ENCODE assay signal across 28 cellular contexts in the genomic region with DNA sequence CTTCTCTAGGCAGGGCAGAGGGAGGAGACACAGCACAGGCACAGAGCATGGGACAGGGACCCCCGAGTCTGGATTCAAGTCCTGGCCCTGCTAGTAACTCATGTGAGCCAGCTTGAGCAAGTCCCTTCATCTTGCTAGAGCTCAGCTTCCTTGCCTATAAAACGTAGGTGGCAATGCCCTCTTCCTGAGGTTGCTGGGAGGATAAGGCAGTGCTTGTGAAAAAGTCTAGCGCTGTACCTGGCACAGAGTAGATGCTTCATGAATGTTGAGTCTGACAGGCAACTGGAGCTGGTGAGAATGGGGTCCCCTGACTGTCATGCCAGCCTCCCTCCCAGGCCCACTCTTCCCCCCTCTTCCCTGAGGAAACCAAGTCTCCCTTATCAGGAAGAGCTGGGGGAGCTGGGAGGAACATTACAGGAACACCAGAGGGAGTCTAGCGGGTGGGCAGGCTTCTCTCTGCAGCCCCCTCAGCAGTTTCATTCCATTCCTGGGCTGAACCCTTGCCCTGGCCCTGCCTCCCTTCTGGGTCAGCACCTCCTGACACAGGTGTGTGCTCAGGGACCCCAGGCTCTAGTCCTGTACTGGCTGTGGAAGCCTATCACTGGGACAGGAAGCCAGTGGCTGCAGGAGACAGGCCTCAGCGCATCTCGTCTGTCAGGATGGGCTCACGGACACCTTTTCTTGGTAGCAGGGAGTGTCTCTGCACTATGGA. TPM values are rescaled to one million over a fixed set of nuclear protein-coding genes. Genes with fewer than 3 reads are reported as not detected.
DNase-seq lines count a peak whose midpoint lies in the region; ATAC-seq, FAIRE-seq and TF ChIP-seq lines count a peak whose summit lies in the region.
"Had no signal": no experiment of that assay in that cellular context is flagged by ENCODE, and none has a peak within 500 bp of the region (broad histone marks: within the 10 kb centered on the region; RNA-seq: fewer than 3 reads in every experiment).

No MANE protein-coding gene starts in this region.

- H4K91ac ChIP-seq in neuronal stem cell (ENCODE audit: low read depth, low read length, poor library complexity), result no peak overlapping the region

- CTCF ChIA-PET in GM12878 (lab: Yijun Ruan, JAX), result interaction anchor here (0.8 to 4.8 kb wide), 2 partner anchors 17 to 28 kb away, joined by 3 to 23 read pairs; no protein-coding TSS in a partner anchor

- peak overlapping the region; percentile 53; the same call in 1 of the 2 replicates for H3K27ac ChIP-seq in BLaER1
- H3K27ac ChIP-seq in GM12878 (ENCODE audit: control insufficient read depth, insufficient read depth), result no peak overlapping the region
- H3K27ac ChIP-seq in neuronal stem cell (replicated peaks; ENCODE audit: low read length), result no peak overlapping the region
- H3K27ac ChIP-seq: gastrocnemius medialis, right lobe of liver had no signal

- SMC1A ChIA-PET in GM12878 (lab: Charles Lee; ENCODE audit: uncharacterized antibody, unreplicated experiment), result interaction anchor here (0.5 to 1.4 kb wide), 3 partner anchors 18 to 1698 kb away, joined by 3 to 9 read pairs (median 3); no protein-coding TSS in a partner anchor

- H3K27me3 ChIP-seq in BLaER1, result no peaks in the 10 kb centered on the region
- H3K27me3 ChIP-seq in GM12878 (replicated peaks in 1 of 2; ENCODE audit: control insufficient read depth in 2 of 2, insufficient read depth in 2 of 2, low read length in 1 of 2), result no peaks in the 10 kb centered on the region
- H3K27me3 ChIP-seq in neuronal stem cell (ENCODE audit: control insufficient read depth in 3 of 3, insufficient read depth in 3 of 3, low read depth in 1 of 3, low read length in 3 of 3), result no peaks in the 10 kb centered on the region
- H3K27me3 ChIP-seq: dorsolateral prefrontal cortex, gastrocnemius medialis, Peyer's patch, right lobe of liver had no signal

- H2BK15ac ChIP-seq in neuronal stem cell (ENCODE audit: low read length), result no peak overlapping the region

- H2BK5ac ChIP-seq in neuronal stem cell (ENCODE audit: low read length), result no peak overlapping the region

- no peak overlapping the region for H3K18ac ChIP-seq in neuronal stem cell (ENCODE audit: low read length)

- peaks cover 7% of the 10 kb centered on the region for H3K36me3 Mint-ChIP-seq in neural crest cell (ENCODE audit: low read depth)
- H3K36me3 Mint-ChIP-seq in activated naive CD8-positive, alpha-beta T cell treated with anti-CD3 and anti-CD28 coated beads, Interleukin-2, amount 50 U/mL, for 24 hours (ENCODE audit: low read depth), result peaks cover 13% of the 10 kb centered on the region

- no peak for ATAC-seq in GM12878
- no peak for ATAC-seq in activated naive CD8-positive, alpha-beta T cell treated with anti-CD3 and anti-CD28 coated beads, Interleukin-2, amount 50 U/mL, for 24 hours
- ATAC-seq: stimulated activated memory B cell treated with anti-CD40 and anti-IgM and Interleukin-4, amounts not matched to agents 10 μg/mL and 1 μg/mL and 100 μg/mL, for 72 hours had no signal

- intact Hi-C loops in GM12878 (cut with micrococcal nuclease; ENCODE audit: unreplicated experiment), result no loop called here

- TF ChIP-seq POLR2A in GM12878 (IDR thresholded peaks at IDR 0.05; ENCODE audit: low read depth, low read length), result peak; percentile 63

- peak overlapping the region; percentile 27 for H3K27ac Mint-ChIP-seq in neural crest cell (ENCODE audit: unreplicated experiment)
- no peak overlapping the region for H3K27ac Mint-ChIP-seq in activated naive CD8-positive, alpha-beta T cell treated with anti-CD3 and anti-CD28 coated beads, Interleukin-2, amount 50 U/mL, for 24 hours
- H3K27ac Mint-ChIP-seq: activated CD4-positive, alpha-beta memory T cell treated with anti-CD3 and anti-CD28 coated beads for 36 hours; stimulated activated memory B cell treated with anti-CD40 and anti-IgM and Interleukin-4, amounts not matched to agents 10 μg/mL and 1 μg/mL and 100 μg/mL, for 72 hours had no signal

- H4K20me1 ChIP-seq in BLaER1 (peaks cover 56% of the 10 kb centered on the region), GM12878 (ENCODE audit: control insufficient read depth, insufficient read depth) (no peaks in the 10 kb centered on the region)

- no peaks in the 10 kb centered on the region for H3K79me1 ChIP-seq in neuronal stem cell (ENCODE audit: low read depth, low read length)

- H3K79me2 ChIP-seq in GM12878 (ENCODE audit: control insufficient read depth, insufficient read depth, low read length), result no peaks in the 10 kb centered on the region

- H3K4ac ChIP-seq in neuronal stem cell (ENCODE audit: low read length), result no peak overlapping the region

- H2BK120ac ChIP-seq in neuronal stem cell (ENCODE audit: low read depth, low read length), result no peak overlapping the region

- BruUV-seq in GM12878 (replicated peaks; lab: Mats Ljungman, UMichigan), result no TSS peak

- no peak for FAIRE-seq in GM12878 (lab: Jason Lieb, UNC)

- no peak overlapping the region for H2BK12ac ChIP-seq in neuronal stem cell (ENCODE audit: low read length)

- peak overlapping the region; percentile 72 for H3K4me2 ChIP-seq in BLaER1
- no peak overlapping the region for H3K4me2 ChIP-seq in GM12878 (ENCODE audit: control insufficient read depth, insufficient read depth)
- H3K4me2 ChIP-seq in neuronal stem cell (ENCODE audit: insufficient read depth, low read length, poor library complexity, severe bottlenecking), result no peak overlapping the region

- no peak overlapping the region for H3K14ac ChIP-seq in neuronal stem cell (ENCODE audit: low read length)

- 85% methylated on average over 7 of the region's 7 CpGs for WGBS in GM12878 (ENCODE audit: insufficient coverage, insufficient replicate concordance, low lambda C conversion rate, missing lambda C conversion rate)
- no CpG with 5 or more reads among the region's 7 CpGs for WGBS in neuronal stem cell (ENCODE audit: extremely low coverage in 2 of 2, insufficient read length in 2 of 2, insufficient replicate concordance in 1 of 2), 2 donors

- no peak overlapping the region for H4K8ac ChIP-seq in neuronal stem cell (ENCODE audit: low read depth, low read length)

- no peak overlapping the region for H2AK5ac ChIP-seq in neuronal stem cell (ENCODE audit: low read depth, low read length)

- in situ Hi-C loops in GM12878 (cut with MboI), result no loop called here

- TF ChIP-seq CTCF in GM12864 (IDR thresholded peaks at IDR 0.05; ENCODE audit: low read depth, low read length, missing control alignments) (peak; percentile 1), GM12878 (IDR thresholded peaks at IDR 0.05 in 2 of 3, conservative IDR thresholded peaks at IDR 0.05 in 1 of 3; ENCODE audit: control insufficient read depth in 2 of 3, extremely low read depth in 1 of 3, insufficient read depth in 1 of 3, low read depth in 3 of 3, low read length in 3 of 3) (no peak), neural crest cell (conservative IDR thresholded peaks at IDR 0.05) (no peak)

- H3K4me3 ChIP-seq in BLaER1, result no peak overlapping the region
- no peak overlapping the region for H3K4me3 ChIP-seq in GM12864 (ENCODE audit: low read depth, low read length)
- H3K4me3 ChIP-seq in GM12878, result no peak overlapping the region
- H3K4me3 ChIP-seq in neuronal stem cell (ENCODE audit: low read length in 2 of 2), result no peak overlapping the region
- H3K4me3 ChIP-seq: dorsolateral prefrontal cortex, gastrocnemius medialis, Peyer's patch, right lobe of liver had no signal

- H3K9me3 Mint-ChIP-seq in neural crest cell, result no peaks in the 10 kb centered on the region
- H3K9me3 Mint-ChIP-seq in activated naive CD8-positive, alpha-beta T cell treated with anti-CD3 and anti-CD28 coated beads, Interleukin-2, amount 50 U/mL, for 24 hours, result no peaks in the 10 kb centered on the region
- H3K9me3 Mint-ChIP-seq: activated CD4-positive, alpha-beta memory T cell treated with anti-CD3 and anti-CD28 coated beads for 36 hours; activated naive CD8-positive, alpha-beta T cell treated with anti-CD3 and anti-CD28 coated beads, Interleukin-2, amount 10 ng/mL, durations not matched to agents 7 days and 5 days; naive thymus-derived CD8-positive, alpha-beta T cell; stimulated activated memory B cell treated with anti-CD40 and anti-IgM and Interleukin-4, amounts not matched to agents 10 μg/mL and 1 μg/mL and 100 μg/mL, for 72 hours had no signal

- H2AFZ ChIP-seq in GM12878 (ENCODE audit: control insufficient read depth, low read depth, low read length), result no peak overlapping the region
- H2AFZ ChIP-seq in neuronal stem cell (ENCODE audit: low read length), result no peak overlapping the region

- no peaks in the 10 kb centered on the region for H3K27me3 Mint-ChIP-seq in neural crest cell (ENCODE audit: low read depth)
- H3K27me3 Mint-ChIP-seq in activated naive CD8-positive, alpha-beta T cell treated with anti-CD3 and anti-CD28 coated beads, Interleukin-2, amount 50 U/mL, for 24 hours, result no peaks in the 10 kb centered on the region
- H3K27me3 Mint-ChIP-seq: activated CD4-positive, alpha-beta memory T cell treated with anti-CD3 and anti-CD28 coated beads for 36 hours; activated naive CD8-positive, alpha-beta T cell treated with anti-CD3 and anti-CD28 coated beads, Interleukin-2, amount 10 ng/mL, durations not matched to agents 7 days and 5 days had no signal

- peaks cover 18% of the 10 kb centered on the region for H3K4me1 Mint-ChIP-seq in neural crest cell
- no peaks in the 10 kb centered on the region for H3K4me1 Mint-ChIP-seq in activated naive CD8-positive, alpha-beta T cell treated with anti-CD3 and anti-CD28 coated beads, Interleukin-2, amount 50 U/mL, for 24 hours

- H3K9ac ChIP-seq in BLaER1 (no peak overlapping the region; the same call in 1 of the 2 replicates), GM12878 (ENCODE audit: control insufficient read depth, insufficient read depth, low read length) (no peak overlapping the region), neuronal stem cell (ENCODE audit: low read depth, low read length, poor library complexity) (no peak overlapping the region)

- H3K23ac ChIP-seq in neuronal stem cell (ENCODE audit: low read depth, low read length, poor library complexity), result no peak overlapping the region

- H3K9me3 ChIP-seq in BLaER1, result no peaks in the 10 kb centered on the region
- no peaks in the 10 kb centered on the region for H3K9me3 ChIP-seq in GM12878 (replicated peaks; ENCODE audit: control insufficient read depth, insufficient read depth, low read length)
- H3K9me3 ChIP-seq in neuronal stem cell (replicated peaks in 1 of 2; ENCODE audit: control insufficient read depth in 2 of 2, insufficient read depth in 1 of 2, low read depth in 1 of 2, low read length in 2 of 2), result no peaks in the 10 kb centered on the region
- H3K9me3 ChIP-seq: gastrocnemius medialis, Peyer's patch, right lobe of liver had no signal

- POLR2A ChIA-PET in GM12878 (lab: Charles Lee), result interaction anchor here (0.6 to 2.0 kb wide), 2 partner anchors 12 to 15 kb away, joined by 3 to 5 read pairs; no protein-coding TSS in a partner anchor

- H3K4me1 ChIP-seq in BLaER1 (peaks cover 72% of the 10 kb centered on the region), GM12878 (ENCODE audit: control insufficient read depth, insufficient read depth, low read length) (no peaks in the 10 kb centered on the region), neuronal stem cell (ENCODE audit: control insufficient read depth in 2 of 2, insufficient read depth in 1 of 2, low read depth in 1 of 2, low read length in 2 of 2) (peaks cover 0 to 5% of the 10 kb centered on the region in 2 donors)
- H3K4me1 ChIP-seq: gastrocnemius medialis, right lobe of liver had no signal

- DNase-seq in GM12864 (ENCODE audit: low read depth) (no peak), GM12878 (ENCODE audit: low read depth, low spot score) (no peak), neural crest cell (ENCODE audit: low read depth, low spot score) (no peak), neuronal stem cell (ENCODE audit: low spot score) (no peak)
- DNase-seq in activated naive CD8-positive, alpha-beta T cell treated with anti-CD3 and anti-CD28 coated beads, Interleukin-2, amount 50 U/mL, for 24 hours, result no peak
- DNase-seq in stimulated activated CD4-positive, alpha-beta T cell treated with anti-CD3 and anti-CD28 coated beads, Interleukin-4, amount 100 ng/mL, for 4 hours, result no peak
- DNase-seq: activated CD4-positive, alpha-beta memory T cell treated with anti-CD3 and anti-CD28 coated beads for 36 hours; activated effector memory CD4-positive, alpha-beta T cell treated with Interleukin-2 at 50 U/mL for 16 hours; activated naive CD8-positive, alpha-beta T cell treated with anti-CD3 and anti-CD28 coated beads, Interleukin-2, amount 10 ng/mL, durations not matched to agents 7 days and 5 days; Calu3; cerebellar nuclear complex; DMS79 treated with DMSO at 0.1 percent for 48 hours; dorsolateral prefrontal cortex; gastrocnemius medialis; hypothalamus; naive thymus-derived CD8-positive, alpha-beta T cell; NCI-H1105 treated with DMSO at 0.1 percent for 48 hours; NCI-H1930; NCI-H69; Peyer's patch; right lobe of liver; stimulated activated CD4-positive, alpha-beta T cell treated with anti-CD3 and anti-CD28 coated beads, Interleukin-12 subunit alpha, Interleukin-12 subunit beta, amount 100 ng/mL, for 4 hours; stimulated activated CD4-positive, alpha-beta T cell treated with anti-CD3 and anti-CD28 coated beads, Interleukin-4, amount 100 ng/mL, for 1 hour; substantia nigra had no signal

- no peak for TF ChIP-seq EP300 in GM12878 (IDR thresholded peaks at IDR 0.05; ENCODE audit: borderline replicate concordance in 1 of 2, control insufficient read depth in 1 of 2, low read depth in 2 of 2, low read length in 2 of 2)

- H3K36me3 ChIP-seq in BLaER1 (peaks cover 50% of the 10 kb centered on the region), GM12878 (ENCODE audit: control insufficient read depth in 2 of 2, insufficient read depth in 2 of 2, low read length in 1 of 2) (peaks cover 11 to 17% of the 10 kb centered on the region in 2 experiments), neuronal stem cell (replicated peaks in 1 of 2; ENCODE audit: control insufficient read depth in 2 of 2, insufficient read depth in 2 of 2, low read length in 2 of 2) (peaks cover 23 to 85% of the 10 kb centered on the region in 2 donors)

- no peak overlapping the region for H3K4me3 Mint-ChIP-seq in neural crest cell
- H3K4me3 Mint-ChIP-seq in activated naive CD8-positive, alpha-beta T cell treated with anti-CD3 and anti-CD28 coated beads, Interleukin-2, amount 50 U/mL, for 24 hours, result no peak overlapping the region
- H3K4me3 Mint-ChIP-seq: activated CD4-positive, alpha-beta memory T cell treated with anti-CD3 and anti-CD28 coated beads for 36 hours; activated naive CD8-positive, alpha-beta T cell treated with anti-CD3 and anti-CD28 coated beads, Interleukin-2, amount 10 ng/mL, durations not matched to agents 7 days and 5 days; naive thymus-derived CD8-positive, alpha-beta T cell; stimulated activated memory B cell treated with anti-CD40 and anti-IgM and Interleukin-4, amounts not matched to agents 10 μg/mL and 1 μg/mL and 100 μg/mL, for 72 hours had no signal

- TF ChIP-seq RAD21 in GM12878 (IDR thresholded peaks at IDR 0.05; ENCODE audit: insufficient read depth, low read depth, low read length), result no peak

- RAD21 ChIA-PET in GM12878 (lab: Charles Lee; ENCODE audit: unreplicated experiment), result no interaction called here

RNA-seq across cellular contexts. Expression of a gene that starts 9.9 kb away (rescaled TPM):
- 0.07 and 0.08 TPM in 2 replicates for total RNA-seq in GM12878 (2013; cell fraction: nucleolus; rRNA removed)
- not detected in 2 replicates for total RNA-seq in GM12878 (2014; rRNA removed)
- total RNA-seq in GM12878 (2014; rRNA removed; fragmentation: Illumina TruSeq; extraction: Trizol), result not detected in 2 replicates
- 0.03 TPM in 1 of 2 replicates, not detected in the other for total RNA-seq in GM12878 (2021)
- 0.10 TPM for polyA plus RNA-seq in GM12878 (2011; ENCODE audit: low read depth)
- not detected in 2 replicates for polyA plus RNA-seq in GM12878 (2011; rRNA removed)
- 0.02 TPM in 1 of 2 replicates, not detected in the other for polyA plus RNA-seq in GM12878 (2011; cell fraction: cytosol; rRNA removed)
- polyA plus RNA-seq in GM12878 (2011; cell fraction: nucleus; rRNA removed), result 0.04 and 0.07 TPM in 2 replicates
- 0.08 and 0.10 TPM in 2 replicates for polyA plus RNA-seq in GM12878 (2012)
- polyA plus RNA-seq in GM12878 (2014; fragmentation: Illumina TruSeq; extraction: Trizol), result 0.03 TPM in 1 of 2 replicates, not detected in the other
- polyA plus RNA-seq in GM12878 (2014; fragmentation: Nextera tagmentation; extraction: Ambion mirVana), result not detected
- polyA plus RNA-seq in GM12878 (2014; rRNA removed), result 0.01 and 0.04 TPM in 2 replicates
- polyA plus RNA-seq in GM12878 (2016; fragmentation: Nextera tagmentation; extraction: Ambion mirVana), result under 1 TPM in 1 of 2 experiments, not detected in 1; 0.11 TPM
- polyA minus RNA-seq in GM12878 (2011; rRNA and poly(A)+ RNA removed), result 0.80 TPM in 1 of 2 replicates, not detected in the other
- not detected in 2 replicates for polyA minus RNA-seq in GM12878 (2011; cell fraction: cytosol; rRNA and poly(A)+ RNA removed)
- polyA minus RNA-seq in GM12878 (2011; cell fraction: nucleus; rRNA and poly(A)+ RNA removed), result not detected in 2 replicates
- total RNA-seq in neural crest cell, result 8.7 and 10.6 TPM in 2 replicates
- 0.66 TPM for polyA plus RNA-seq in neuronal stem cell (2013, experiment 1 of 2)
- polyA plus RNA-seq in neuronal stem cell (2013, experiment 2 of 2), result 0.51 TPM
- total RNA-seq: activated CD4-positive, alpha-beta memory T cell treated with anti-CD3 and anti-CD28 coated beads for 36 hours; activated naive CD8-positive, alpha-beta T cell treated with anti-CD3 and anti-CD28 coated beads, Interleukin-2, amount 10 ng/mL, durations not matched to agents 7 days and 5 days; gastrocnemius medialis; H4; naive thymus-derived CD8-positive, alpha-beta T cell; T-helper 1 cell treated with Interleukin-12 subunit alpha and Interleukin-12 subunit beta and Interleukin-4 antibody, amounts not matched to agents 30 ng/mL and 1 ng/mL, for 36 hours had no signal

RNA-seq across cellular contexts. Expression of a gene that starts 19.0 kb away (rescaled TPM):
- 23.0 and 26.0 TPM in 2 replicates for total RNA-seq in GM12878 (2013; cell fraction: nucleolus; rRNA removed)
- total RNA-seq in GM12878 (2014; rRNA removed), result 30.3 and 33.6 TPM in 2 replicates
- total RNA-seq in GM12878 (2014; rRNA removed; fragmentation: Illumina TruSeq; extraction: Trizol), result 34.8 and 40.0 TPM in 2 replicates
- 79.1 and 82.6 TPM in 2 replicates for total RNA-seq in GM12878 (2021)
- polyA plus RNA-seq in GM12878 (2011; ENCODE audit: low read depth), result 151 TPM
- polyA plus RNA-seq in GM12878 (2011; rRNA removed), result 23.5 and 25.1 TPM in 2 replicates
- polyA plus RNA-seq in GM12878 (2011; cell fraction: cytosol; rRNA removed), result 14.7 and 17.2 TPM in 2 replicates
- 35.1 and 39.0 TPM in 2 replicates for polyA plus RNA-seq in GM12878 (2011; cell fraction: nucleus; rRNA removed)
- 48.0 and 59.0 TPM in 2 replicates for polyA plus RNA-seq in GM12878 (2012)
- polyA plus RNA-seq in GM12878 (2014; fragmentation: Illumina TruSeq; extraction: Trizol), result 63.9 and 75.3 TPM in 2 replicates
- polyA plus RNA-seq in GM12878 (2014; fragmentation: Nextera tagmentation; extraction: Ambion mirVana), result 10 to 100 TPM; 11.0 to 20.3 TPM
- 24.7 and 27.0 TPM in 2 replicates for polyA plus RNA-seq in GM12878 (2014; rRNA removed)
- polyA plus RNA-seq in GM12878 (2016; fragmentation: Nextera tagmentation; extraction: Ambion mirVana), result 1 to 10 TPM; 3.9 to 4.3 TPM
- 16.3 and 17.7 TPM in 2 replicates for polyA minus RNA-seq in GM12878 (2011; rRNA and poly(A)+ RNA removed)
- 14.3 and 20.0 TPM in 2 replicates for polyA minus RNA-seq in GM12878 (2011; cell fraction: cytosol; rRNA and poly(A)+ RNA removed)
- polyA minus RNA-seq in GM12878 (2011; cell fraction: nucleus; rRNA and poly(A)+ RNA removed), result 20.2 and 20.4 TPM in 2 replicates
- 89.9 and 94.3 TPM in 2 replicates for total RNA-seq in neural crest cell
- polyA plus RNA-seq in neuronal stem cell (2013, experiment 1 of 2), result 50.6 TPM
- 49.4 TPM for polyA plus RNA-seq in neuronal stem cell (2013, experiment 2 of 2)

RNA-seq across cellular contexts. Expression of a gene that starts 30.5 kb away (rescaled TPM):
- total RNA-seq in GM12878 (2013; cell fraction: nucleolus; rRNA removed), result 255 and 274 TPM in 2 replicates
- total RNA-seq in GM12878 (2014; rRNA removed) (177 and 189 TPM in 2 replicates), GM12878 (2014; rRNA removed; fragmentation: Illumina TruSeq; extraction: Trizol) (174 and 179 TPM in 2 replicates), GM12878 (2021) (283 and 292 TPM in 2 replicates), neural crest cell (148 and 165 TPM in 2 replicates)
- polyA plus RNA-seq in GM12878 (2011; ENCODE audit: low read depth), result 115 TPM
- polyA plus RNA-seq in GM12878 (2011; rRNA removed) (369 and 413 TPM in 2 replicates), GM12878 (2014; fragmentation: Illumina TruSeq; extraction: Trizol) (213 and 235 TPM in 2 replicates), GM12878 (2014; fragmentation: Nextera tagmentation; extraction: Ambion mirVana) (100 to 1,000 TPM in 1 of 2 experiments, 10 to 100 TPM in 1; 55.5 to 105 TPM), GM12878 (2014; rRNA removed) (172 and 180 TPM in 2 replicates), GM12878 (2016; fragmentation: Nextera tagmentation; extraction: Ambion mirVana) (100 to 1,000 TPM; 160 to 169 TPM)
- polyA plus RNA-seq in GM12878 (2011; cell fraction: cytosol; rRNA removed), result 278 and 279 TPM in 2 replicates
- 453 and 565 TPM in 2 replicates for polyA plus RNA-seq in GM12878 (2011; cell fraction: nucleus; rRNA removed)
- polyA plus RNA-seq in GM12878 (2012), result 132 and 134 TPM in 2 replicates
- 717 and 718 TPM in 2 replicates for polyA minus RNA-seq in GM12878 (2011; rRNA and poly(A)+ RNA removed)
- 130 and 154 TPM in 2 replicates for polyA minus RNA-seq in GM12878 (2011; cell fraction: cytosol; rRNA and poly(A)+ RNA removed)
- polyA minus RNA-seq in GM12878 (2011; cell fraction: nucleus; rRNA and poly(A)+ RNA removed), result 221 and 272 TPM in 2 replicates
- polyA plus RNA-seq in neuronal stem cell (2013, experiment 1 of 2), result 63.7 TPM
- polyA plus RNA-seq in neuronal stem cell (2013, experiment 2 of 2), result 66.8 TPM
